Comparison of ENCODE assay signal across 26 cellular contexts in genomic region chr3:165382672-165383071, GRCh38.
"Had no signal": no experiment of that assay in that cellular context is flagged by ENCODE, and none has a peak within 500 bp of the region (broad histone marks: within the 10 kb centered on the region; RNA-seq: fewer than 3 reads in every experiment).

No MANE protein-coding gene starts in this region.

- H3K4me1 ChIP-seq: Peyer's patch, SJSA1 had no signal

- H3K4me1 Mint-ChIP-seq: IgD-negative memory B cell, T-cell had no signal

- H3K27ac ChIP-seq: HL-60, KMS-11, Peyer's patch, SJSA1, SK-N-MC had no signal

- H3K27me3 Mint-ChIP-seq: IgD-negative memory B cell, T-cell had no signal

- H3K36me3 Mint-ChIP-seq: IgD-negative memory B cell, T-cell had no signal

- H3K27me3 ChIP-seq: Peyer's patch, SJSA1 had no signal

- H3K27ac Mint-ChIP-seq: T-cell had no signal

- H3K4me3 ChIP-seq: K562, Peyer's patch, SJSA1, SK-N-MC had no signal

- H3K9ac ChIP-seq: KMS-11 had no signal

- H3K9me3 ChIP-seq: Peyer's patch had no signal

- DNase-seq: Kasumi-1, MV-4-11, NCI-H1092, NCI-H1105 treated with DMSO at 0.1 percent for 48 hours, NCI-H1417 treated with DMSO at 0.1 percent for 48 hours, NCI-H146, NCI-H1694 treated with DMSO at 0.1 percent for 48 hours, NCI-H1930, NCI-H2081, NCI-H2107, NCI-H2227 treated with DMSO at 0.1 percent for 48 hours, NCI-H524, NCI-H526 treated with DMSO at 0.1 percent for 48 hours, NCI-H748 treated with DMSO at 0.1 percent for 48 hours, Peyer's patch, Right ventricle myocardium superior, SIG-M5, SW 1271, T-cell had no signal

- ATAC-seq: K562, T-cell had no signal

- H3K4me3 Mint-ChIP-seq: IgD-negative memory B cell, T-cell had no signal

- H3K4me2 ChIP-seq: KMS-11 had no signal

- FAIRE-seq: HTR-8/SVneo, K562 had no signal

- H3K36me3 ChIP-seq: Peyer's patch, SJSA1 had no signal
